ENCODE assay signal across 16 cellular contexts in genomic region chr17:62700964-62701705, GRCh38.
"Had no signal": no experiment of that assay in that cellular context is flagged by ENCODE, and none has a peak within 500 bp of the region (broad histone marks: within the 10 kb centered on the region; RNA-seq: fewer than 3 reads in every experiment).

No MANE protein-coding gene starts in this region.

- H3K27me3 ChIP-seq: right atrium auricular region had no signal

- H3K9me3 ChIP-seq: right atrium auricular region, transverse colon had no signal

- H3K36me3 ChIP-seq: right atrium auricular region, transverse colon had no signal

- H3K4me3 ChIP-seq: right atrium auricular region, transverse colon had no signal

- DNase-seq: activated CD4-positive, alpha-beta T cell treated with anti-CD3 and anti-CD28 coated beads, Interleukin-2, amount 50 U/mL, for 4 hours; activated CD4-positive, CD25-positive, alpha-beta regulatory T cell treated with anti-CD3 and anti-CD28 coated beads, Interleukin-2, amount 50 U/mL, for 72 hours; activated T-cell treated with anti-CD3 and anti-CD28 coated beads, Interleukin-2, amount 50 U/mL, for 1 hour; amygdala; dermis blood vessel endothelial cell; glutamatergic neuron; immature natural killer cell; stimulated activated CD4-positive, alpha-beta T cell treated with anti-CD3 and anti-CD28 coated beads, Interleukin-1b, Interleukin-23, amount 100 ng/mL, for 48 hours; stimulated activated naive CD4-positive, alpha-beta T cell; substantia nigra; T-helper 9 cell; transverse colon had no signal

- H3K27ac ChIP-seq: parathyroid adenoma, right atrium auricular region, transverse colon had no signal

- ATAC-seq: activated naive CD4-positive, alpha-beta T cell treated with anti-CD3 and anti-CD28 coated beads, Interleukin-2, amount 50 U/mL, for 72 hours; left lobe of liver had no signal
